In the genomic region with DNA sequence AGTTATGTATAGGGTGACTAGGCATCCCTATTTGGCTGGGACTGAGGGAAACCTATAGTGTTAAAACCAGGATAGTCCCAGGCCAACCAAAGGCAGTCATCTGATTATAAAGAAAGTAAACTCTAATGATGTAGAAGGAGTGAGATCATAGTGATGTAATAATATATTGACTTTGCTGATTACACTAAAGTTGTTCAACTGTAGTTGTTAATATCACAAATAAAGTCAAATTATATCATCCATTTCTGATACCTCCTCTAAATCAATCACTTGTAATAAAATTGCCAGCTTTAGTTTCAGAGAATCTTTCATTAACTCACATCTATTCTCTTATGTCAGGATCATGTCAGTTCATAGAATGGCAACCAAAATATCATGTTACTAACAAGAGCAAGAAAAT, we compare ENCODE assay signal across 7 cellular contexts.
"Had no signal": no experiment of that assay in that cellular context is flagged by ENCODE, and none has a peak within 500 bp of the region (broad histone marks: within the 10 kb centered on the region; RNA-seq: fewer than 3 reads in every experiment).

No MANE protein-coding gene starts in this region.

- DNase-seq: IMR-90, KBM-7, KG1 had no signal

- H3K4me3 ChIP-seq: K562 had no signal

- H3K27ac ChIP-seq: HL-60, KMS-11 had no signal

- H3K4me2 ChIP-seq: KMS-11 had no signal

- H3K9ac ChIP-seq: KMS-11 had no signal

- ATAC-seq: K562 had no signal

- FAIRE-seq: HTR-8/SVneo, K562 had no signal
